In the genomic region with DNA sequence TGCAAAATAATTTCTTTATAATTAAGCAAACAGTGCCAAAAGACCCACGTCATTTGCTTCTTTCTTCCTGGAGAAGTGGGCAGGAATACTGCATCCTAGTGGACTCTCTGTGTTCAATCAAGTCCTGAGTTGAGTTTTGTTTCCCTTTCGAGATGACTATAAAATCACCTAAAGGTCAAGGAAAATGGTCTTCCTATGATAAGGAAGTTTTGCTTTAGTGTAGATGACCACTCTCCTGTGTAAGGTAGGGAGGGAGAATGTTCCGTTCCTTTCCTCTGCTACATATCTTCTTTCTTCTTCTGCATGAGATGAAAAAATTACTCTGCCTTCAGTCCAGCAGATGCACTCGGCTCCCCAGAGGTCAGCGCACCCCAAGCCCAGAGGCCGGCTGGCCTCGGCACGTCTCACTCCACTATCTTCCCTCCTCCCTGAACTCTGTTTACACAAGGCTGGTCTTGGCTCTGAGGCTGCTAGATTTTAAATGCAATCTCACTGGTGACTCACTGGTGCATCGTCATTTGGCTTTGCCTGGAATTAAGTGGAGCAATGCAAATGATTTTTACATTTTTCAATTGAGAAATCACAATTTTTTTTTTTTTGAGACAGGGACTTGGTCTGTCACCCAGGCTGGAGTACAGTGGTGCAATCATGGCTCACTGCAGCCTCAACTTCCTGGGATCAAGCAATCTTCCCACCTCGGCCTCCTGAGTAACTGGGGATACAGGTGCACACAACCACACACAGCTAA, we compare ENCODE assay signal across 1 cellular context.
TF ChIP-seq lines count a peak whose summit lies in the region.

No MANE protein-coding gene starts in this region.

TF ChIP-seq in HepG2, 621 proteins besides CTCF, POLR2A, EP300 and RAD21 (continued from another document and continues in another):
- TF ChIP-seq, protein P1, sequence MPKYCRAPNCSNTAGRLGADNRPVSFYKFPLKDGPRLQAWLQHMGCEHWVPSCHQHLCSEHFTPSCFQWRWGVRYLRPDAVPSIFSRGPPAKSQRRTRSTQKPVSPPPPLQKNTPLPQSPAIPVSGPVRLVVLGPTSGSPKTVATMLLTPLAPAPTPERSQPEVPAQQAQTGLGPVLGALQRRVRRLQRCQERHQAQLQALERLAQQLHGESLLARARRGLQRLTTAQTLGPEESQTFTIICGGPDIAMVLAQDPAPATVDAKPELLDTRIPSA (CRISPR knock-in tag; IDR thresholded peaks at IDR 0.05; ENCODE audit: borderline replicate concordance) = no peak
- TF ChIP-seq ZNF7 (CRISPR knock-in tag; IDR thresholded peaks at IDR 0.05) (no peak), ARNT2 (CRISPR knock-in tag; IDR thresholded peaks at IDR 0.05; ENCODE audit: low read depth) (no peak), CAMTA2 (CRISPR knock-in tag; IDR thresholded peaks at IDR 0.05; ENCODE audit: borderline replicate concordance) (no peak), NFE2L1 (CRISPR knock-in tag; IDR thresholded peaks at IDR 0.05; ENCODE audit: borderline replicate concordance) (no peak), ZNF891 (CRISPR knock-in tag; IDR thresholded peaks at IDR 0.05) (no peak), NFATC3 (CRISPR knock-in tag; IDR thresholded peaks at IDR 0.05) (no peak), HNRNPH1 (optimal IDR thresholded peaks at IDR 0.05; ENCODE audit: low read depth, low read length) (no peak), ZSCAN20 (CRISPR knock-in tag; IDR thresholded peaks at IDR 0.05; ENCODE audit: borderline replicate concordance) (no peak), AGO1 (IDR thresholded peaks at IDR 0.05; ENCODE audit: low read depth, low read length, poor library complexity, severe bottlenecking) (no peak), ZNF605 (CRISPR knock-in tag; IDR thresholded peaks at IDR 0.05) (0 out of 2 replicates have a peak, but pooled peaks have one; percentile 29), PRMT3 (CRISPR knock-in tag; IDR thresholded peaks at IDR 0.05; ENCODE audit: borderline replicate concordance, low read depth) (no peak), NR2F6 (IDR thresholded peaks at IDR 0.05) (peak; percentile 85), NR2F6 (CRISPR knock-in tag; IDR thresholded peaks at IDR 0.05) (peak; percentile 83), NR2F1 (CRISPR knock-in tag; IDR thresholded peaks at IDR 0.05) (peak in 1 of 2 experiments; percentile 55; a peak in 2 of 4 replicates), FOXO1 (CRISPR knock-in tag; IDR thresholded peaks at IDR 0.05) (0 out of 2 replicates have a peak, but pooled peaks have one; percentile 40), ZNF136 (CRISPR knock-in tag; IDR thresholded peaks at IDR 0.05; ENCODE audit: low read depth) (no peak), ZNF101 (CRISPR knock-in tag; IDR thresholded peaks at IDR 0.05; ENCODE audit: borderline replicate concordance, low read depth) (no peak), ZSCAN12 (CRISPR knock-in tag; IDR thresholded peaks at IDR 0.05) (no peak), KAT8 (CRISPR knock-in tag; IDR thresholded peaks at IDR 0.05) (no peak), ZBTB20 (CRISPR knock-in tag; IDR thresholded peaks at IDR 0.05; ENCODE audit: borderline replicate concordance, low read depth) (no peak), ZSCAN30 (CRISPR knock-in tag; IDR thresholded peaks at IDR 0.05) (no peak), TBL1XR1 (IDR thresholded peaks at IDR 0.05; ENCODE audit: borderline replicate concordance, low read length, partially characterized antibody) (no peak), ZNF317 (CRISPR knock-in tag; IDR thresholded peaks at IDR 0.05) (no peak), FOXA1 (IDR thresholded peaks at IDR 0.05) (no peak), FOXA1 (CRISPR knock-in tag; IDR thresholded peaks at IDR 0.05) (peak; percentile 94), SALL2 (CRISPR knock-in tag; IDR thresholded peaks at IDR 0.05) (no peak), GTF3A (CRISPR knock-in tag; conservative IDR thresholded peaks at IDR 0.05) (no peak), ZNF562 (CRISPR knock-in tag; IDR thresholded peaks at IDR 0.05; ENCODE audit: borderline replicate concordance) (no peak), HIVEP1 (CRISPR knock-in tag; IDR thresholded peaks at IDR 0.05) (no peak)
- TF ChIP-seq, protein P2, sequence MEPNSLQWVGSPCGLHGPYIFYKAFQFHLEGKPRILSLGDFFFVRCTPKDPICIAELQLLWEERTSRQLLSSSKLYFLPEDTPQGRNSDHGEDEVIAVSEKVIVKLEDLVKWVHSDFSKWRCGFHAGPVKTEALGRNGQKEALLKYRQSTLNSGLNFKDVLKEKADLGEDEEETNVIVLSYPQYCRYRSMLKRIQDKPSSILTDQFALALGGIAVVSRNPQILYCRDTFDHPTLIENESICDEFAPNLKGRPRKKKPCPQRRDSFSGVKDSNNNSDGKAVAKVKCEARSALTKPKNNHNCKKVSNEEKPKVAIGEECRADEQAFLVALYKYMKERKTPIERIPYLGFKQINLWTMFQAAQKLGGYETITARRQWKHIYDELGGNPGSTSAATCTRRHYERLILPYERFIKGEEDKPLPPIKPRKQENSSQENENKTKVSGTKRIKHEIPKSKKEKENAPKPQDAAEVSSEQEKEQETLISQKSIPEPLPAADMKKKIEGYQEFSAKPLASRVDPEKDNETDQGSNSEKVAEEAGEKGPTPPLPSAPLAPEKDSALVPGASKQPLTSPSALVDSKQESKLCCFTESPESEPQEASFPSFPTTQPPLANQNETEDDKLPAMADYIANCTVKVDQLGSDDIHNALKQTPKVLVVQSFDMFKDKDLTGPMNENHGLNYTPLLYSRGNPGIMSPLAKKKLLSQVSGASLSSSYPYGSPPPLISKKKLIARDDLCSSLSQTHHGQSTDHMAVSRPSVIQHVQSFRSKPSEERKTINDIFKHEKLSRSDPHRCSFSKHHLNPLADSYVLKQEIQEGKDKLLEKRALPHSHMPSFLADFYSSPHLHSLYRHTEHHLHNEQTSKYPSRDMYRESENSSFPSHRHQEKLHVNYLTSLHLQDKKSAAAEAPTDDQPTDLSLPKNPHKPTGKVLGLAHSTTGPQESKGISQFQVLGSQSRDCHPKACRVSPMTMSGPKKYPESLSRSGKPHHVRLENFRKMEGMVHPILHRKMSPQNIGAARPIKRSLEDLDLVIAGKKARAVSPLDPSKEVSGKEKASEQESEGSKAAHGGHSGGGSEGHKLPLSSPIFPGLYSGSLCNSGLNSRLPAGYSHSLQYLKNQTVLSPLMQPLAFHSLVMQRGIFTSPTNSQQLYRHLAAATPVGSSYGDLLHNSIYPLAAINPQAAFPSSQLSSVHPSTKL (CRISPR knock-in tag; IDR thresholded peaks at IDR 0.05) = peak; percentile 84
- TF ChIP-seq, protein P3, sequence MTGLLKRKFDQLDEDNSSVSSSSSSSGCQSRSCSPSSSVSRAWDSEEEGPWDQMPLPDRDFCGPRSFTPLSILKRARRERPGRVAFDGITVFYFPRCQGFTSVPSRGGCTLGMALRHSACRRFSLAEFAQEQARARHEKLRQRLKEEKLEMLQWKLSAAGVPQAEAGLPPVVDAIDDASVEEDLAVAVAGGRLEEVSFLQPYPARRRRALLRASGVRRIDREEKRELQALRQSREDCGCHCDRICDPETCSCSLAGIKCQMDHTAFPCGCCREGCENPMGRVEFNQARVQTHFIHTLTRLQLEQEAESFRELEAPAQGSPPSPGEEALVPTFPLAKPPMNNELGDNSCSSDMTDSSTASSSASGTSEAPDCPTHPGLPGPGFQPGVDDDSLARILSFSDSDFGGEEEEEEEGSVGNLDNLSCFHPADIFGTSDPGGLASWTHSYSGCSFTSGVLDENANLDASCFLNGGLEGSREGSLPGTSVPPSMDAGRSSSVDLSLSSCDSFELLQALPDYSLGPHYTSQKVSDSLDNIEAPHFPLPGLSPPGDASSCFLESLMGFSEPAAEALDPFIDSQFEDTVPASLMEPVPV (CRISPR knock-in tag; IDR thresholded peaks at IDR 0.05) = no peak
- TF ChIP-seq, protein P4, sequence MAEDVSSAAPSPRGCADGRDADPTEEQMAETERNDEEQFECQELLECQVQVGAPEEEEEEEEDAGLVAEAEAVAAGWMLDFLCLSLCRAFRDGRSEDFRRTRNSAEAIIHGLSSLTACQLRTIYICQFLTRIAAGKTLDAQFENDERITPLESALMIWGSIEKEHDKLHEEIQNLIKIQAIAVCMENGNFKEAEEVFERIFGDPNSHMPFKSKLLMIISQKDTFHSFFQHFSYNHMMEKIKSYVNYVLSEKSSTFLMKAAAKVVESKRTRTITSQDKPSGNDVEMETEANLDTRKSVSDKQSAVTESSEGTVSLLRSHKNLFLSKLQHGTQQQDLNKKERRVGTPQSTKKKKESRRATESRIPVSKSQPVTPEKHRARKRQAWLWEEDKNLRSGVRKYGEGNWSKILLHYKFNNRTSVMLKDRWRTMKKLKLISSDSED (CRISPR knock-in tag; IDR thresholded peaks at IDR 0.05) = no peak
- TF ChIP-seq, protein P5, sequence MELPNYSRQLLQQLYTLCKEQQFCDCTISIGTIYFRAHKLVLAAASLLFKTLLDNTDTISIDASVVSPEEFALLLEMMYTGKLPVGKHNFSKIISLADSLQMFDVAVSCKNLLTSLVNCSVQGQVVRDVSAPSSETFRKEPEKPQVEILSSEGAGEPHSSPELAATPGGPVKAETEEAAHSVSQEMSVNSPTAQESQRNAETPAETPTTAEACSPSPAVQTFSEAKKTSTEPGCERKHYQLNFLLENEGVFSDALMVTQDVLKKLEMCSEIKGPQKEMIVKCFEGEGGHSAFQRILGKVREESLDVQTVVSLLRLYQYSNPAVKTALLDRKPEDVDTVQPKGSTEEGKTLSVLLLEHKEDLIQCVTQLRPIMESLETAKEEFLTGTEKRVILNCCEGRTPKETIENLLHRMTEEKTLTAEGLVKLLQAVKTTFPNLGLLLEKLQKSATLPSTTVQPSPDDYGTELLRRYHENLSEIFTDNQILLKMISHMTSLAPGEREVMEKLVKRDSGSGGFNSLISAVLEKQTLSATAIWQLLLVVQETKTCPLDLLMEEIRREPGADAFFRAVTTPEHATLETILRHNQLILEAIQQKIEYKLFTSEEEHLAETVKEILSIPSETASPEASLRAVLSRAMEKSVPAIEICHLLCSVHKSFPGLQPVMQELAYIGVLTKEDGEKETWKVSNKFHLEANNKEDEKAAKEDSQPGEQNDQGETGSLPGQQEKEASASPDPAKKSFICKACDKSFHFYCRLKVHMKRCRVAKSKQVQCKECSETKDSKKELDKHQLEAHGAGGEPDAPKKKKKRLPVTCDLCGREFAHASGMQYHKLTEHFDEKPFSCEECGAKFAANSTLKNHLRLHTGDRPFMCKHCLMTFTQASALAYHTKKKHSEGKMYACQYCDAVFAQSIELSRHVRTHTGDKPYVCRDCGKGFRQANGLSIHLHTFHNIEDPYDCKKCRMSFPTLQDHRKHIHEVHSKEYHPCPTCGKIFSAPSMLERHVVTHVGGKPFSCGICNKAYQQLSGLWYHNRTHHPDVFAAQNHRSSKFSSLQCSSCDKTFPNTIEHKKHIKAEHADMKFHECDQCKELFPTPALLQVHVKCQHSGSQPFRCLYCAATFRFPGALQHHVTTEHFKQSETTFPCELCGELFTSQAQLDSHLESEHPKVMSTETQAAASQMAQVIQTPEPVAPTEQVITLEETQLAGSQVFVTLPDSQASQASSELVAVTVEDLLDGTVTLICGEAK (IDR thresholded peaks at IDR 0.05) = no peak
- TF ChIP-seq, protein P5 (CRISPR knock-in tag; IDR thresholded peaks at IDR 0.05) = no peak
- TF ChIP-seq, protein P6, sequence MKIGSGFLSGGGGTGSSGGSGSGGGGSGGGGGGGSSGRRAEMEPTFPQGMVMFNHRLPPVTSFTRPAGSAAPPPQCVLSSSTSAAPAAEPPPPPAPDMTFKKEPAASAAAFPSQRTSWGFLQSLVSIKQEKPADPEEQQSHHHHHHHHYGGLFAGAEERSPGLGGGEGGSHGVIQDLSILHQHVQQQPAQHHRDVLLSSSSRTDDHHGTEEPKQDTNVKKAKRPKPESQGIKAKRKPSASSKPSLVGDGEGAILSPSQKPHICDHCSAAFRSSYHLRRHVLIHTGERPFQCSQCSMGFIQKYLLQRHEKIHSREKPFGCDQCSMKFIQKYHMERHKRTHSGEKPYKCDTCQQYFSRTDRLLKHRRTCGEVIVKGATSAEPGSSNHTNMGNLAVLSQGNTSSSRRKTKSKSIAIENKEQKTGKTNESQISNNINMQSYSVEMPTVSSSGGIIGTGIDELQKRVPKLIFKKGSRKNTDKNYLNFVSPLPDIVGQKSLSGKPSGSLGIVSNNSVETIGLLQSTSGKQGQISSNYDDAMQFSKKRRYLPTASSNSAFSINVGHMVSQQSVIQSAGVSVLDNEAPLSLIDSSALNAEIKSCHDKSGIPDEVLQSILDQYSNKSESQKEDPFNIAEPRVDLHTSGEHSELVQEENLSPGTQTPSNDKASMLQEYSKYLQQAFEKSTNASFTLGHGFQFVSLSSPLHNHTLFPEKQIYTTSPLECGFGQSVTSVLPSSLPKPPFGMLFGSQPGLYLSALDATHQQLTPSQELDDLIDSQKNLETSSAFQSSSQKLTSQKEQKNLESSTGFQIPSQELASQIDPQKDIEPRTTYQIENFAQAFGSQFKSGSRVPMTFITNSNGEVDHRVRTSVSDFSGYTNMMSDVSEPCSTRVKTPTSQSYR (CRISPR knock-in tag; IDR thresholded peaks at IDR 0.05; ENCODE audit: borderline replicate concordance) = no peak
- TF ChIP-seq, protein P7, sequence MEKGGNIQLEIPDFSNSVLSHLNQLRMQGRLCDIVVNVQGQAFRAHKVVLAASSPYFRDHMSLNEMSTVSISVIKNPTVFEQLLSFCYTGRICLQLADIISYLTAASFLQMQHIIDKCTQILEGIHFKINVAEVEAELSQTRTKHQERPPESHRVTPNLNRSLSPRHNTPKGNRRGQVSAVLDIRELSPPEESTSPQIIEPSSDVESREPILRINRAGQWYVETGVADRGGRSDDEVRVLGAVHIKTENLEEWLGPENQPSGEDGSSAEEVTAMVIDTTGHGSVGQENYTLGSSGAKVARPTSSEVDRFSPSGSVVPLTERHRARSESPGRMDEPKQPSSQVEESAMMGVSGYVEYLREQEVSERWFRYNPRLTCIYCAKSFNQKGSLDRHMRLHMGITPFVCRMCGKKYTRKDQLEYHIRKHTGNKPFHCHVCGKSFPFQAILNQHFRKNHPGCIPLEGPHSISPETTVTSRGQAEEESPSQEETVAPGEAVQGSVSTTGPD (CRISPR knock-in tag; IDR thresholded peaks at IDR 0.05) = no peak
